In genomic region chr19:1957562-1958248, GRCh38 we compare ENCODE assay signal across 1 cellular context.
TF ChIP-seq lines count a peak whose summit lies in the region.

No MANE protein-coding gene starts in this region.

TF ChIP-seq in K562, 482 proteins besides CTCF, POLR2A, EP300 and RAD21:
- TF ChIP-seq POLR2G (IDR thresholded peaks at IDR 0.05; ENCODE audit: low read depth, low read length) (0 out of 2 replicates have a peak, but pooled peaks have one; percentile 10), HNRNPL (IDR thresholded peaks at IDR 0.05; ENCODE audit: low read depth, low read length) (peak; percentile 37; the same call in 1 of the 2 replicates)
- TF ChIP-seq, protein P1, sequence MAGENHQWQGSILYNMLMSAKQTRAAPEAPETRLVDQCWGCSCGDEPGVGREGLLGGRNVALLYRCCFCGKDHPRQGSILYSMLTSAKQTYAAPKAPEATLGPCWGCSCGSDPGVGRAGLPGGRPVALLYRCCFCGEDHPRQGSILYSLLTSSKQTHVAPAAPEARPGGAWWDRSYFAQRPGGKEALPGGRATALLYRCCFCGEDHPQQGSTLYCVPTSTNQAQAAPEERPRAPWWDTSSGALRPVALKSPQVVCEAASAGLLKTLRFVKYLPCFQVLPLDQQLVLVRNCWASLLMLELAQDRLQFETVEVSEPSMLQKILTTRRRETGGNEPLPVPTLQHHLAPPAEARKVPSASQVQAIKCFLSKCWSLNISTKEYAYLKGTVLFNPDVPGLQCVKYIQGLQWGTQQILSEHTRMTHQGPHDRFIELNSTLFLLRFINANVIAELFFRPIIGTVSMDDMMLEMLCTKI (IDR thresholded peaks at IDR 0.05; ENCODE audit: partially characterized antibody) = no peak
